ENCODE assay signal across 8 cellular contexts in the genomic region with DNA sequence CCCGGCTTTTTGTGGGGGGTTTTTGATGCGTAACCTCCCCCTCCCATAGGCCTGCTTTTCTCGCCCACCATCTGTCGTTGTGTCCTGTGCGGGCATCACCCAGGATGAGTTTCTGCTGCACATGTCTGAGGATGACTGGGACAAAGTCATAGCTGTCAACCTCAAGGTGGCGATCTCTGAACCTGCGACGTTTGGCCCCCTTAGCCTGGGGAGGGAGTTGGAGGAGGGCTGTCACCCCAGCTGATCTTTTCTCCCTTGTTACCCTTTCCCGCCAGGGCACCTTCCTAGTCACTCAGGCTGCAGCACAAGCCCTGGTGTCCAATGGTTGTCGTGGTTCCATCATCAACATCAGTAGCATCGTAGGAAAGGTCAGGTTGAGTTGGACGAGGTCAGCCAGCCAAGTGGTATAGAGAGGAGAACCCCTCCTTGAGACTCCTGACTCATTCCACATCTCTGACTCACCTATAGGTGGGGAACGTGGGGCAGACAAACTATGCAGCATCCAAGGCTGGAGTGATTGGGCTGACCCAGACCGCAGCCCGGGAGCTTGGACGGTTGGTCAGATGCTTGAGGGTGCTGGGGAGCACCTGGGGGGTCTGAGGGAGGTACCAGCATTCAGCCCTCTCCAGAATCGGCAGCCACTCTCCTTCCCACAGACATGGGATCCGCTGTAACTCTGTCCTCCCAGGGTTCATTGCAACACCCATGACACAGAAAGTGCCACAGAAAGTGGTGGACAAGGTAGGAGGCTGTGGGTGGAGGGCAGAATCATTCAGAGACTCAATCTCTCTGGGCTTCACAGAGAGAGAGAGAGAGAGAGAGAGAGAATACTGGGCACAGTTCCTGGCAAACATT. TPM values are rescaled to one million over a fixed set of nuclear protein-coding genes. Genes with fewer than 3 reads are reported as not detected.
DNase-seq lines count a peak whose midpoint lies in the region; TF ChIP-seq lines count a peak whose summit lies in the region.

No MANE protein-coding gene starts in this region.

- H3K27me3 ChIP-seq in muscle layer of duodenum (ENCODE audit: low read depth, low read length): no peaks in the 10 kb centered on the region

- peak overlapping the region; percentile 92 for H3K4me2 ChIP-seq in OCI-LY7 (ENCODE audit: low read length)

- peaks cover 21% of the 10 kb centered on the region; the same call in 1 of the 2 replicates for H3K79me2 ChIP-seq in OCI-LY7 (ENCODE audit: insufficient read depth, low read depth, low read length)

- H3K4me3 ChIP-seq in OCI-LY7 (ENCODE audit: low read depth, low read length, poor library complexity, severe bottlenecking) (peak overlapping the region; percentile 78), cardiac fibroblast (replicated peaks in 1 of 2; ENCODE audit: low read depth in 2 of 2, low read length in 2 of 2) (peak overlapping the region; percentile 65 to 79), muscle layer of duodenum (ENCODE audit: low read depth in 1 of 2, low read length in 2 of 2) (peak overlapping the region; percentile 72 to 93)

- H3K27ac ChIP-seq in OCI-LY7 (ENCODE audit: low read depth, low read length, poor library complexity, severe bottlenecking): peak overlapping the region; percentile 6
- no peak overlapping the region for H3K27ac ChIP-seq in muscle layer of duodenum (ENCODE audit: low read length)

- H3K36me3 ChIP-seq in OCI-LY7 (ENCODE audit: insufficient read depth, low read length) (peaks cover 29% of the 10 kb centered on the region), muscle layer of duodenum (ENCODE audit: control insufficient read depth in 1 of 2, insufficient read depth in 2 of 2, low read length in 2 of 2) (peaks cover 34 to 39% of the 10 kb centered on the region in 2 donors)

- no TSS peak for BruUV-seq in OCI-LY7 (replicated peaks; lab: Mats Ljungman, UMichigan)

- POLR2A ChIA-PET in OCI-LY7 (lab: Charles Lee): interaction anchor here (0.6 kb wide), 1 partner anchor 185 kb away, joined by 3 read pairs; no protein-coding TSS in a partner anchor

- peaks cover 54% of the 10 kb centered on the region for H3K4me1 ChIP-seq in OCI-LY7 (ENCODE audit: insufficient read depth, low read length, poor library complexity, severe bottlenecking)
- H3K4me1 ChIP-seq in muscle layer of duodenum (ENCODE audit: control insufficient read depth in 1 of 2, insufficient read depth in 2 of 2, low read length in 2 of 2): peaks cover 21 to 50% of the 10 kb centered on the region in 2 donors

- DNase-seq in NCI-H1105 treated with DMSO at 0.1 percent for 48 hours (lab: John Stamatoyannopoulos, UW) (peak; percentile 22), NCI-H1105 (lab: John Stamatoyannopoulos, UW) (no peak), OCI-LY7 (ENCODE audit: low spot score) (peak; percentile 54), cardiac fibroblast (ENCODE audit: low read depth in 2 of 2) (peak in 1 of 2 donors; percentile 71), GM03348 (ENCODE audit: low spot score) (no peak), NOMO-1 (lab: John Stamatoyannopoulos, UW; ENCODE audit: unreplicated experiment in 2 of 2) (no peak), Ammon's horn (ENCODE audit: low spot score) (no peak)

- H3K9me3 ChIP-seq in OCI-LY7 (ENCODE audit: low read length): no peaks in the 10 kb centered on the region
- no peaks in the 10 kb centered on the region for H3K9me3 ChIP-seq in muscle layer of duodenum (ENCODE audit: control insufficient read depth in 1 of 2, low read length in 2 of 2)

- TF ChIP-seq CTCF in OCI-LY7 (conservative IDR thresholded peaks at IDR 0.05; ENCODE audit: low read length): peak; percentile 68
- no peak for TF ChIP-seq CTCF in cardiac fibroblast (IDR thresholded peaks at IDR 0.05; ENCODE audit: low read depth, low read length)

- intact Hi-C loops in OCI-LY7 (cut with micrococcal nuclease; ENCODE audit: unreplicated experiment): loop anchor here (1.0 to 10.0 kb wide), 2 partner anchors 43 to 209 kb away; a partner anchor contains a TSS

- H2AFZ ChIP-seq in OCI-LY7 (ENCODE audit: low read length): peak overlapping the region; percentile 61; the same call in 1 of the 2 replicates

- H3K9me2 ChIP-seq in OCI-LY7 (ENCODE audit: insufficient read depth, low read length): no peaks in the 10 kb centered on the region

- CTCF ChIA-PET in OCI-LY7 (lab: Charles Lee; ENCODE audit: unreplicated experiment): interaction anchor here (0.6 to 1.0 kb wide), 6 partner anchors 41 to 859 kb away, joined by 3 to 12 read pairs (median 6); no protein-coding TSS in a partner anchor

- H4K20me1 ChIP-seq in OCI-LY7 (ENCODE audit: insufficient read depth, low read length): no peaks in the 10 kb centered on the region

RNA-seq across cellular contexts. Expression of a gene that starts 0.9 kb away (rescaled TPM):
- 11.6 and 21.4 TPM in 2 replicates for total RNA-seq in OCI-LY7 (2014; rRNA removed; shearing (Covaris generic))
- 18.8 and 23.5 TPM in 2 replicates for total RNA-seq in OCI-LY7 (2022)

RNA-seq across cellular contexts. Expression of a gene that starts 2.9 kb away (rescaled TPM):
- 25.0 and 31.8 TPM in 2 replicates for total RNA-seq in OCI-LY7 (2014; rRNA removed; shearing (Covaris generic))
- 40.0 and 42.7 TPM in 2 replicates for total RNA-seq in OCI-LY7 (2022)

RNA-seq across cellular contexts. Expression of a gene that starts 4.7 kb away (rescaled TPM):
- 22.9 and 29.2 TPM in 2 replicates for total RNA-seq in OCI-LY7 (2014; rRNA removed; shearing (Covaris generic))
- total RNA-seq in OCI-LY7 (2022): 48.3 and 53.2 TPM in 2 replicates

RNA-seq across cellular contexts. Expression of a gene that starts 4.9 kb away (rescaled TPM):
- 30.6 and 32.5 TPM in 2 replicates for total RNA-seq in OCI-LY7 (2014; rRNA removed; shearing (Covaris generic))
- 47.3 and 48.5 TPM in 2 replicates for total RNA-seq in OCI-LY7 (2022)

RNA-seq across cellular contexts. Expression of a gene that starts 13.1 kb away (rescaled TPM):
- 3.5 and 5.2 TPM in 2 replicates for total RNA-seq in OCI-LY7 (2014; rRNA removed; shearing (Covaris generic))
- total RNA-seq in OCI-LY7 (2022): 4.5 and 4.6 TPM in 2 replicates

Comparison
In these comparisons a context has a peak if more than half of its experiments do, and no peak if none do; other contexts are left out.
1. DNase-seq: peak in NCI-H1105 treated with DMSO at 0.1 percent for 48 hours (single experiment) and OCI-LY7 (single experiment); none in NCI-H1105 (single experiment), GM03348 (single experiment), NOMO-1 (0 of 2) and Ammon's horn (single experiment).
2. Peak in every context shown above with its lines, with median percentiles within 50 percentile points of each other: H3K4me3 ChIP-seq.